10 cellular contexts compared by ENCODE assay signal in the genomic region with DNA sequence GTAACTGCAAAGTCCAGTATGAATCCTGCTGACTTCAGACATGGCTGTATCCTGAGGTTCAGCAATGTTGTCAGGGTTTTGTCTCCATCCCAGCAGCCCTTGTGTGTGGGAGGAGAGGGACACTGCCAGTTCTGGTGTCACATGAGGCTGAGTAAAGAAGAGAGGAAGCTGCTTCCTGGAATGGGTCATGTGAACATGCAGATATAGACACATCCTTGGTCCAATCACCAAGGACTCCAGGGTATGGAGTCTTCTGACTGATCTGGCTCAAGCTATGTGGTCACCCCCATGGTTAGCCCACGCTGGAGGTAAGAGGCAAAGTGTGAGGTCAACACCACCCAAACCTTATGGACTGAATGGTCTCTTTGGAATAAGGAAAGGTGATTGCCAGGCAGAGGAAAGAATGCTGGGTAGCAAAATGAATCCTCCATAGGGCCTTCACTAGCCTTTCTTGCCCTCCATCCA.
A peak's percentile ranks its signal among the peaks of the same experiment; 100 is the strongest.
DNase-seq lines count a peak whose midpoint lies in the region; ATAC-seq, FAIRE-seq and TF ChIP-seq lines count a peak whose summit lies in the region.
"Had no signal": no experiment of that assay in that cellular context is flagged by ENCODE, and none has a peak within 500 bp of the region (broad histone marks: within the 10 kb centered on the region; RNA-seq: fewer than 3 reads in every experiment).

No MANE protein-coding gene starts in this region.

- no TSS peak for BruUV-seq in HCT116 (replicated peaks; lab: Mats Ljungman, UMichigan)

- TF ChIP-seq CTCF in HCT116 (IDR thresholded peaks at IDR 0.05 in 2 of 3, conservative IDR thresholded peaks at IDR 0.05 in 1 of 3; ENCODE audit: borderline replicate concordance in 1 of 3, insufficient read depth in 1 of 3, low read depth in 2 of 3, low read length in 2 of 3) (no peak), gastroesophageal sphincter (IDR thresholded peaks at IDR 0.05) (no peak)

- H2AFZ ChIP-seq in HCT116 (ENCODE audit: low read depth, low read length, poor library complexity, severe bottlenecking) = peak overlapping the region; percentile 36

- peak overlapping the region; percentile 31 for H3K4me2 ChIP-seq in HCT116 (ENCODE audit: low read length)

- RAD21 ChIA-PET in HCT116 (lab: Charles Lee; ENCODE audit: low non-redundant PET in 1 of 2, low total read pairs in 2 of 2, uncharacterized antibody in 2 of 2, unreplicated experiment in 2 of 2) = no interaction called here

- H3K4me3 ChIP-seq in HCT116 (replicated peaks in 1 of 2; ENCODE audit: low read depth in 1 of 2, low read length in 2 of 2) (no peak overlapping the region), gastroesophageal sphincter (no peak overlapping the region), skeletal muscle tissue (ENCODE audit: low read length in 3 of 3) (peak overlapping the region in 2 of 3 donors; percentile 20 to 24)

- POLR2A ChIA-PET in HCT116 (lab: Charles Lee) = interaction anchor here (1.0 kb wide), 1 partner anchor 17 kb away, joined by 4 read pairs; no protein-coding TSS in a partner anchor

- no peaks in the 10 kb centered on the region for H3K9me2 ChIP-seq in HCT116 (ENCODE audit: insufficient read depth)

- H4K20me1 ChIP-seq in HCT116 (ENCODE audit: insufficient read depth) = no peaks in the 10 kb centered on the region

- intact Hi-C loops in HCT116 (cut with micrococcal nuclease) = no loop called here

- H3K79me2 ChIP-seq in HCT116 (ENCODE audit: insufficient read depth, low read length) = no peaks in the 10 kb centered on the region

- no peak overlapping the region for H3K9ac ChIP-seq in HCT116 (ENCODE audit: low read length)
- no peak overlapping the region for H3K9ac ChIP-seq in skeletal muscle tissue (ENCODE audit: low read depth in 1 of 3, low read length in 3 of 3)

- no peak for FAIRE-seq in RCC 7860 (lab: Jason Lieb, UNC)
- FAIRE-seq: GM12891 had no signal

- H3K27ac ChIP-seq in HCT116 (ENCODE audit: low read depth, low read length) (no peak overlapping the region), gastroesophageal sphincter (no peak overlapping the region), skeletal muscle tissue (ENCODE audit: low read depth, low read length) (peak overlapping the region; percentile 11)

- H3K4me1 ChIP-seq in HCT116 (ENCODE audit: control insufficient read depth in 1 of 2, insufficient read depth in 2 of 2, low read length in 2 of 2) (peaks cover 28 to 66% of the 10 kb centered on the region in 2 experiments), gastroesophageal sphincter (peaks cover 12 to 51% (median 26%) of the 10 kb centered on the region in 3 donors), skeletal muscle tissue (ENCODE audit: control insufficient read depth in 3 of 3, insufficient read depth in 3 of 3, low read length in 3 of 3) (peaks cover 31 to 32% (median 31%) of the 10 kb centered on the region in 3 donors)

- TF ChIP-seq RAD21 in HCT116 (IDR thresholded peaks at IDR 0.05; ENCODE audit: low read depth) = no peak

- TF ChIP-seq POLR2A in HCT116 (IDR thresholded peaks at IDR 0.05; ENCODE audit: borderline replicate concordance, extremely low read depth, insufficient read depth, insufficient read length) (no peak), gastroesophageal sphincter (IDR thresholded peaks at IDR 0.05) (no peak)

- CTCF ChIA-PET in HCT116 (lab: Charles Lee) = interaction anchor here (1.0 kb wide), 1 partner anchor 367 kb away, joined by 4 read pairs; no protein-coding TSS in a partner anchor

- no peaks in the 10 kb centered on the region for H3K9me3 ChIP-seq in HCT116 (ENCODE audit: control insufficient read depth in 1 of 2, insufficient read depth in 1 of 2, low read depth in 1 of 2, low read length in 2 of 2)
- no peaks in the 10 kb centered on the region for H3K9me3 ChIP-seq in gastroesophageal sphincter
- no peaks in the 10 kb centered on the region for H3K9me3 ChIP-seq in skeletal muscle tissue (ENCODE audit: control insufficient read depth in 3 of 3, low read length in 3 of 3)

- DNase-seq in HCT116 (ENCODE audit: low read depth, low spot score) (no peak), RCC 7860 (ENCODE audit: low spot score) (peak; percentile 52), NCI-H2196 treated with DMSO at 0.1 percent for 48 hours (lab: John Stamatoyannopoulos, UW; ENCODE audit: unreplicated experiment) (no peak), kidney glomerular epithelial cell (lab: John Stamatoyannopoulos, UW) (no peak), NK-92 (lab: John Stamatoyannopoulos, UW; ENCODE audit: unreplicated experiment) (no peak)
- DNase-seq: amniotic stem cell, HFFc6 had no signal

- TF ChIP-seq EP300 in gastroesophageal sphincter (IDR thresholded peaks at IDR 0.05) = no peak

- H3K27me3 ChIP-seq in HCT116 (ENCODE audit: insufficient read depth, low read length) = no peaks in the 10 kb centered on the region
- H3K27me3 ChIP-seq in gastroesophageal sphincter = no peaks in the 10 kb centered on the region
- no peaks in the 10 kb centered on the region for H3K27me3 ChIP-seq in skeletal muscle tissue (ENCODE audit: control insufficient read depth in 3 of 3, insufficient read depth in 3 of 3, low read length in 3 of 3)

- 20% methylated on average over 1 of the region's 1 CpG; no CpG with 5 or more reads in 1 of the 2 donors for WGBS in gastroesophageal sphincter (ENCODE audit: low coverage in 1 of 2), 2 donors

- H3K36me3 ChIP-seq in HCT116 (ENCODE audit: control insufficient read depth in 1 of 2, insufficient read depth in 2 of 2, low read length in 2 of 2) (no peaks in the 10 kb centered on the region), gastroesophageal sphincter (no peaks in the 10 kb centered on the region), skeletal muscle tissue (ENCODE audit: control insufficient read depth in 3 of 3, insufficient read depth in 3 of 3, low read length in 3 of 3) (no peaks in the 10 kb centered on the region)

- no peak for ATAC-seq in HCT116
- ATAC-seq in gastroesophageal sphincter = peak; percentile 22

TF ChIP-seq in HCT116, 20 proteins besides CTCF, POLR2A, EP300 and RAD21:
- TF ChIP-seq ELF1 (IDR thresholded peaks at IDR 0.05; ENCODE audit: borderline replicate concordance, low read depth) = no peak
- TF ChIP-seq, protein P1, sequence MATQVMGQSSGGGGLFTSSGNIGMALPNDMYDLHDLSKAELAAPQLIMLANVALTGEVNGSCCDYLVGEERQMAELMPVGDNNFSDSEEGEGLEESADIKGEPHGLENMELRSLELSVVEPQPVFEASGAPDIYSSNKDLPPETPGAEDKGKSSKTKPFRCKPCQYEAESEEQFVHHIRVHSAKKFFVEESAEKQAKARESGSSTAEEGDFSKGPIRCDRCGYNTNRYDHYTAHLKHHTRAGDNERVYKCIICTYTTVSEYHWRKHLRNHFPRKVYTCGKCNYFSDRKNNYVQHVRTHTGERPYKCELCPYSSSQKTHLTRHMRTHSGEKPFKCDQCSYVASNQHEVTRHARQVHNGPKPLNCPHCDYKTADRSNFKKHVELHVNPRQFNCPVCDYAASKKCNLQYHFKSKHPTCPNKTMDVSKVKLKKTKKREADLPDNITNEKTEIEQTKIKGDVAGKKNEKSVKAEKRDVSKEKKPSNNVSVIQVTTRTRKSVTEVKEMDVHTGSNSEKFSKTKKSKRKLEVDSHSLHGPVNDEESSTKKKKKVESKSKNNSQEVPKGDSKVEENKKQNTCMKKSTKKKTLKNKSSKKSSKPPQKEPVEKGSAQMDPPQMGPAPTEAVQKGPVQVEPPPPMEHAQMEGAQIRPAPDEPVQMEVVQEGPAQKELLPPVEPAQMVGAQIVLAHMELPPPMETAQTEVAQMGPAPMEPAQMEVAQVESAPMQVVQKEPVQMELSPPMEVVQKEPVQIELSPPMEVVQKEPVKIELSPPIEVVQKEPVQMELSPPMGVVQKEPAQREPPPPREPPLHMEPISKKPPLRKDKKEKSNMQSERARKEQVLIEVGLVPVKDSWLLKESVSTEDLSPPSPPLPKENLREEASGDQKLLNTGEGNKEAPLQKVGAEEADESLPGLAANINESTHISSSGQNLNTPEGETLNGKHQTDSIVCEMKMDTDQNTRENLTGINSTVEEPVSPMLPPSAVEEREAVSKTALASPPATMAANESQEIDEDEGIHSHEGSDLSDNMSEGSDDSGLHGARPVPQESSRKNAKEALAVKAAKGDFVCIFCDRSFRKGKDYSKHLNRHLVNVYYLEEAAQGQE (IDR thresholded peaks at IDR 0.05; ENCODE audit: low read depth) = no peak
- peak; percentile 41; the same call in 1 of the 2 replicates for TF ChIP-seq EGR1 (IDR thresholded peaks at IDR 0.05; ENCODE audit: low read depth)
- TF ChIP-seq, protein P2, sequence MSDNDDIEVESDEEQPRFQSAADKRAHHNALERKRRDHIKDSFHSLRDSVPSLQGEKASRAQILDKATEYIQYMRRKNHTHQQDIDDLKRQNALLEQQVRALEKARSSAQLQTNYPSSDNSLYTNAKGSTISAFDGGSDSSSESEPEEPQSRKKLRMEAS (IDR thresholded peaks at IDR 0.05) = peak; percentile 45; the same call in 1 of the 2 replicates

Comparison
In these comparisons a context has a peak if more than half of its experiments do, and no peak if none do; other contexts are left out.
1. H3K4me3 ChIP-seq: peak in skeletal muscle tissue (2 of 3); none in HCT116 (0 of 2) and gastroesophageal sphincter (0 of 2).